ENCODE assay signal across 2 cellular contexts in genomic region chr9:26939934-26940711, GRCh38.
TF ChIP-seq lines count a peak whose summit lies in the region.

No MANE protein-coding gene starts in this region.

TF ChIP-seq in IMR-90, 13 proteins besides CTCF, POLR2A, EP300 and RAD21:
- TF ChIP-seq NFE2L2 (IDR thresholded peaks at IDR 0.05; ENCODE audit: low read depth, low read length) (peak; percentile 81), MAFK (IDR thresholded peaks at IDR 0.05; ENCODE audit: low read depth, low read length) (peak; percentile 54), SMC3 (IDR thresholded peaks at IDR 0.05; ENCODE audit: low read depth, low read length) (no peak)
TF ChIP-seq in IMR-90: peak in this region for 2.

TF ChIP-seq in K562, 482 proteins besides CTCF, POLR2A, EP300 and RAD21:
- no peak for TF ChIP-seq NR2C2 (CRISPR knock-in tag; IDR thresholded peaks at IDR 0.05)
- no peak for TF ChIP-seq NR2C2 (tag; IDR thresholded peaks at IDR 0.05)
- 0 out of 2 replicates have a peak, but pooled peaks have one; percentile 9 for TF ChIP-seq NFE2 (IDR thresholded peaks at IDR 0.05; ENCODE audit: low read depth)
- no peak for TF ChIP-seq BACH1 (tag; IDR thresholded peaks at IDR 0.05)
- no peak for TF ChIP-seq ELK1 (CRISPR knock-in tag; IDR thresholded peaks at IDR 0.05)
- TF ChIP-seq ZNF143 (CRISPR knock-in tag; IDR thresholded peaks at IDR 0.05) = no peak
- TF ChIP-seq ZNF316 (IDR thresholded peaks at IDR 0.05) = peak; percentile 58
- peak; percentile 37; the same call in 1 of the 2 replicates for TF ChIP-seq MAFG (tag; conservative IDR thresholded peaks at IDR 0.05)
- TF ChIP-seq MECOM (CRISPR knock-in tag; IDR thresholded peaks at IDR 0.05) = no peak
- TF ChIP-seq CAMTA2 (CRISPR knock-in tag; conservative IDR thresholded peaks at IDR 0.05) = no peak
- TF ChIP-seq C11orf30 (IDR thresholded peaks at IDR 0.05; ENCODE audit: low read depth) = 0 out of 2 replicates have a peak, but pooled peaks have one; percentile 32
- no peak for TF ChIP-seq POU5F1 (IDR thresholded peaks at IDR 0.05; ENCODE audit: borderline replicate concordance, low read depth, low read length, partially characterized antibody)
- no peak for TF ChIP-seq POLR3G (IDR thresholded peaks at IDR 0.05; ENCODE audit: extremely low read depth, insufficient read length, insufficient replicate concordance)
- TF ChIP-seq CBX5 (IDR thresholded peaks at IDR 0.05; ENCODE audit: borderline replicate concordance, low read depth) = no peak
- TF ChIP-seq HES1 (IDR thresholded peaks at IDR 0.05; ENCODE audit: low read depth) = no peak
- TF ChIP-seq PKNOX1 (IDR thresholded peaks at IDR 0.05) = peak; percentile 36; the same call in 1 of the 2 replicates
- TF ChIP-seq CREB3 (tag; conservative IDR thresholded peaks at IDR 0.05; ENCODE audit: low read depth) = no peak
- no peak for TF ChIP-seq ARID4B (CRISPR knock-in tag; IDR thresholded peaks at IDR 0.05)
